Comparison of ENCODE assay signal across 19 cellular contexts in genomic region chr9:34195143-34195542, GRCh38. TPM values are rescaled to one million over a fixed set of nuclear protein-coding genes. Genes with fewer than 3 reads are reported as not detected.
A peak's percentile ranks its signal among the peaks of the same experiment; 100 is the strongest.
DNase-seq lines count a peak whose midpoint lies in the region; ATAC-seq, FAIRE-seq and TF ChIP-seq lines count a peak whose summit lies in the region.
"Had no signal": no experiment of that assay in that cellular context is flagged by ENCODE, and none has a peak within 500 bp of the region (broad histone marks: within the 10 kb centered on the region; RNA-seq: fewer than 3 reads in every experiment).

No MANE protein-coding gene starts in this region.

- no peak for TF ChIP-seq RAD21 in HepG2 (CRISPR knock-in tag; IDR thresholded peaks at IDR 0.05)
- no peak for TF ChIP-seq RAD21 in GM12878 (IDR thresholded peaks at IDR 0.05; ENCODE audit: insufficient read depth, low read depth, low read length)

- RAD21 ChIA-PET in GM12878 (lab: Charles Lee; ENCODE audit: unreplicated experiment) = interaction anchor here (0.7 kb wide), 1 partner anchor 1279 kb away, joined by 3 read pairs; no protein-coding TSS in a partner anchor

- TF ChIP-seq CTCF in HepG2 (CRISPR knock-in tag; IDR thresholded peaks at IDR 0.05) (no peak), right lobe of liver (IDR thresholded peaks at IDR 0.05) (no peak), GM12878 (IDR thresholded peaks at IDR 0.05 in 2 of 3, conservative IDR thresholded peaks at IDR 0.05 in 1 of 3; ENCODE audit: control insufficient read depth in 2 of 3, extremely low read depth in 1 of 3, insufficient read depth in 1 of 3, low read depth in 3 of 3, low read length in 3 of 3) (no peak), esophagus squamous epithelium (IDR thresholded peaks at IDR 0.05) (no peak)

- peaks cover 7% of the 10 kb centered on the region; the same call in 1 of the 2 replicates for H4K20me1 ChIP-seq in HepG2 (ENCODE audit: insufficient read depth, low read length)
- no peaks in the 10 kb centered on the region; the same call in 1 of the 2 replicates for H4K20me1 ChIP-seq in GM12878 (ENCODE audit: control insufficient read depth, insufficient read depth)

- no TSS peak for BruUV-seq in HepG2 (replicated peaks; lab: Mats Ljungman, UMichigan)
- BruUV-seq in GM12878 (replicated peaks; lab: Mats Ljungman, UMichigan) = no TSS peak

- CTCF ChIA-PET in HepG2 (lab: Yijun Ruan, JAX; ENCODE audit: low intra/inter-chr PET ratio, low total read pairs) (no interaction called here), GM12878 (lab: Yijun Ruan, JAX) (interaction anchor here (1.0 to 1.1 kb wide), 3 partner anchors 11 to 59 kb away, joined by 3 read pairs; partner anchors contain the start of gene UBAP1)

- no peaks in the 10 kb centered on the region for H3K27me3 ChIP-seq in HepG2 (ENCODE audit: control insufficient read depth in 1 of 2, insufficient read depth in 2 of 2, low read length in 2 of 2)
- no peaks in the 10 kb centered on the region for H3K27me3 ChIP-seq in right lobe of liver
- H3K27me3 ChIP-seq in GM12878 (replicated peaks in 1 of 2; ENCODE audit: control insufficient read depth in 2 of 2, insufficient read depth in 2 of 2, low read length in 1 of 2) = no peaks in the 10 kb centered on the region
- H3K27me3 ChIP-seq in esophagus squamous epithelium = no peaks in the 10 kb centered on the region
- H3K27me3 ChIP-seq: BE2C had no signal

- SMC1A ChIA-PET in GM12878 (lab: Charles Lee; ENCODE audit: uncharacterized antibody, unreplicated experiment) = interaction anchor here (0.6 kb wide), 1 partner anchor 162 kb away, joined by 3 read pairs; no protein-coding TSS in a partner anchor

- H3K9me3 ChIP-seq in HepG2 (ENCODE audit: low read length) (no peaks in the 10 kb centered on the region), right lobe of liver (no peaks in the 10 kb centered on the region), GM12878 (replicated peaks; ENCODE audit: control insufficient read depth, insufficient read depth, low read length) (no peaks in the 10 kb centered on the region; the same call in 2 of the 3 replicates), esophagus squamous epithelium (no peaks in the 10 kb centered on the region)
- H3K9me3 ChIP-seq: BE2C had no signal

- no peak for TF ChIP-seq POLR2A in HepG2 (IDR thresholded peaks at IDR 0.05; ENCODE audit: insufficient read depth in 1 of 2, low read depth in 2 of 2, low read length in 2 of 2)
- TF ChIP-seq POLR2A in right lobe of liver (IDR thresholded peaks at IDR 0.05) = no peak
- TF ChIP-seq POLR2A in GM12878 (IDR thresholded peaks at IDR 0.05; ENCODE audit: low read depth, low read length) = no peak
- TF ChIP-seq POLR2A in esophagus squamous epithelium (IDR thresholded peaks at IDR 0.05) = no peak

- no peaks in the 10 kb centered on the region; a peak in 1 of 5 replicates for H3K36me3 ChIP-seq in HepG2 (replicated peaks in 1 of 2; ENCODE audit: control insufficient read depth in 1 of 2, insufficient read depth in 2 of 2, low read length in 2 of 2)
- no peaks in the 10 kb centered on the region for H3K36me3 ChIP-seq in right lobe of liver
- peaks cover 0 to 3% of the 10 kb centered on the region in 2 experiments; a peak in 1 of 4 replicates for H3K36me3 ChIP-seq in GM12878 (ENCODE audit: control insufficient read depth in 2 of 2, insufficient read depth in 2 of 2, low read length in 1 of 2)
- peaks cover 0 to 32% (median 4%) of the 10 kb centered on the region in 3 donors for H3K36me3 ChIP-seq in esophagus squamous epithelium

- H3K4me3 ChIP-seq in HepG2 (replicated peaks in 1 of 3; ENCODE audit: insufficient read depth in 1 of 3, low read depth in 2 of 3, low read length in 3 of 3) (no peak overlapping the region), right lobe of liver (no peak overlapping the region), GM12878 (no peak overlapping the region), esophagus squamous epithelium (no peak overlapping the region)
- H3K4me3 ChIP-seq: SK-N-MC had no signal

- DNase-seq in HepG2 (ENCODE audit: low spot score) = no peak
- no peak for DNase-seq in right lobe of liver
- no peak for DNase-seq in GM12878 (ENCODE audit: low read depth, low spot score)
- no peak for DNase-seq in NCI-H82 treated with DMSO at 0.1 percent for 48 hours (lab: John Stamatoyannopoulos, UW; ENCODE audit: unreplicated experiment)
- DNase-seq in esophagus squamous epithelium (lab: John Stamatoyannopoulos, UW) = no peak
- DNase-seq in NCI-H524 treated with DMSO at 0.1 percent for 48 hours (lab: John Stamatoyannopoulos, UW) = no peak
- DNase-seq: BE2C, GDM1, GOT3, HCEC 1CT, Kasumi-1, NCI-H1694, NCI-H2081, NCI-H2171, NCI-H526, SHP77 treated with DMSO at 0.1 percent for 48 hours, SW 1271 had no signal

- TF ChIP-seq EP300 in HepG2 (IDR thresholded peaks at IDR 0.05; ENCODE audit: low read depth in 2 of 2, low read length in 2 of 2) (no peak), HepG2 (CRISPR knock-in tag; IDR thresholded peaks at IDR 0.05; ENCODE audit: borderline replicate concordance) (no peak), GM12878 (IDR thresholded peaks at IDR 0.05; ENCODE audit: borderline replicate concordance in 1 of 2, control insufficient read depth in 1 of 2, low read depth in 2 of 2, low read length in 2 of 2) (no peak)

- peaks cover 39% of the 10 kb centered on the region for H3K4me1 ChIP-seq in HepG2 (ENCODE audit: insufficient read depth, low read length)
- H3K4me1 ChIP-seq in right lobe of liver = peaks cover 0 to 58% (median 0%) of the 10 kb centered on the region in 4 donors
- peaks cover 25% of the 10 kb centered on the region for H3K4me1 ChIP-seq in GM12878 (ENCODE audit: control insufficient read depth, insufficient read depth, low read length)
- H3K4me1 ChIP-seq in esophagus squamous epithelium = peaks cover 9 to 65% (median 22%) of the 10 kb centered on the region in 3 donors

- H3K4me2 ChIP-seq in HepG2 (ENCODE audit: low read depth, low read length) (no peak overlapping the region), GM12878 (ENCODE audit: control insufficient read depth, insufficient read depth) (no peak overlapping the region)

- FAIRE-seq in HepG2 (lab: Jason Lieb, UNC) (no peak), G401.6 (lab: Jason Lieb, UNC) (peak; percentile 31), GM12878 (lab: Jason Lieb, UNC) (no peak)

- peaks cover 57% of the 10 kb centered on the region for H3K79me2 ChIP-seq in HepG2 (ENCODE audit: insufficient read depth, low read length)
- peaks cover 45% of the 10 kb centered on the region for H3K79me2 ChIP-seq in GM12878 (ENCODE audit: control insufficient read depth, insufficient read depth, low read length)

- ATAC-seq in HepG2 (no peak), right lobe of liver (no peak), GM12878 (no peak)

- in situ Hi-C loops in HepG2 (cut with HindIII; ENCODE audit: extremely low pct_ligation_motif_present, low pct_unique_long_range_greater_than_20kb) (no loop called here), GM12878 (cut with MboI) (no loop called here)

- H2AFZ ChIP-seq in HepG2 (ENCODE audit: low read length) (no peak overlapping the region), GM12878 (ENCODE audit: control insufficient read depth, low read depth, low read length) (no peak overlapping the region)

- intact Hi-C loops in HepG2 (cut with micrococcal nuclease; ENCODE audit: unreplicated experiment) (no loop called here), right lobe of liver (cut with DNase I) (no loop called here), GM12878 (cut with micrococcal nuclease; ENCODE audit: unreplicated experiment) (no loop called here), esophagus squamous epithelium (cut with DNase I) (no loop called here)

- WGBS in HepG2 (ENCODE audit: low lambda C conversion rate) = 90% methylated on average over 1 of the region's 1 CpG
- 28% methylated on average over 1 of the region's 1 CpG for WGBS in right lobe of liver (ENCODE audit: insufficient coverage, low coverage, low lambda C conversion rate, missing lambda C conversion rate)
- 96% methylated on average over 1 of the region's 1 CpG for WGBS in GM12878 (ENCODE audit: insufficient coverage, insufficient replicate concordance, low lambda C conversion rate, missing lambda C conversion rate)
- WGBS in esophagus squamous epithelium, 2 donors = 37 to 50% methylated on average over 1 of the region's 1 CpG

- H3K27ac ChIP-seq in HepG2 (ENCODE audit: extremely low read length, insufficient read depth, low read length) (no peak overlapping the region), right lobe of liver (no peak overlapping the region), GM12878 (ENCODE audit: control insufficient read depth, insufficient read depth) (no peak overlapping the region), esophagus squamous epithelium (no peak overlapping the region)
- H3K27ac ChIP-seq: SK-N-MC had no signal

- H3K9ac ChIP-seq in HepG2 (ENCODE audit: insufficient read depth, low read depth, low read length) (no peak overlapping the region), GM12878 (ENCODE audit: control insufficient read depth, insufficient read depth, low read length) (no peak overlapping the region)

- POLR2A ChIA-PET in HepG2 (lab: Yijun Ruan, JAX) (no interaction called here), GM12878 (lab: Charles Lee) (interaction anchor here (1.0 kb wide), 1 partner anchor 16 kb away, joined by 4 read pairs; the partner anchor contains the start of gene UBAP1)

RNA-seq across cellular contexts. Expression of gene UBAP1, which starts 16.3 kb away (rescaled TPM):
- 19.5 and 25.0 TPM in 2 replicates for total RNA-seq in HepG2 (2016; rRNA removed; fragmentation: Illumina TruSeq; extraction: Trizol)
- 11.2 and 12.8 TPM in 2 replicates for total RNA-seq in HepG2 (2016; cell fraction: cytosol; rRNA removed; fragmentation: Illumina TruSeq; extraction: Trizol; ENCODE audit: low read depth)
- 20.1 and 22.4 TPM in 2 replicates for total RNA-seq in HepG2 (2016; cell fraction: insoluble cytoplasmic fraction; rRNA removed; fragmentation: Illumina TruSeq; extraction: Trizol)
- total RNA-seq in HepG2 (2016; cell fraction: membrane; rRNA removed; fragmentation: Illumina TruSeq; extraction: Trizol) = 30.4 and 31.7 TPM in 2 replicates
- total RNA-seq in HepG2 (2016; cell fraction: nucleus; rRNA removed; fragmentation: Illumina TruSeq; extraction: Trizol) = 10.6 and 14.8 TPM in 2 replicates
- 39.9 and 40.5 TPM in 2 replicates for polyA plus RNA-seq in HepG2 (2011; rRNA removed)
- 31.0 and 35.5 TPM in 2 replicates for polyA plus RNA-seq in HepG2 (2011; cell fraction: cytosol; rRNA removed)
- 14.8 and 17.8 TPM in 2 replicates for polyA plus RNA-seq in HepG2 (2011; cell fraction: nucleus; rRNA removed)
- 25.4 and 29.3 TPM in 2 replicates for polyA plus RNA-seq in HepG2 (2012)
- 12.6 and 14.8 TPM in 2 replicates for polyA plus RNA-seq in HepG2 (2016; cell fraction: cytosol; fragmentation: Illumina TruSeq; extraction: Trizol; ENCODE audit: low read depth)
- 38.0 and 43.8 TPM in 2 replicates for polyA plus RNA-seq in HepG2 (2016; cell fraction: insoluble cytoplasmic fraction; fragmentation: Illumina TruSeq; extraction: Trizol; ENCODE audit: low read depth)
- polyA plus RNA-seq in HepG2 (2016; cell fraction: membrane; fragmentation: Illumina TruSeq; extraction: Trizol; ENCODE audit: low read depth) = 35.6 and 36.0 TPM in 2 replicates
- 27.9 and 28.4 TPM in 2 replicates for polyA plus RNA-seq in HepG2 (2016; cell fraction: nucleus; fragmentation: Illumina TruSeq; extraction: Trizol; ENCODE audit: insufficient read depth, low read depth)
- 46.0 and 93.6 TPM in 2 replicates for polyA minus RNA-seq in HepG2 (2011; rRNA and poly(A)+ RNA removed; ENCODE audit: low replicate concordance)
- polyA minus RNA-seq in HepG2 (2011; cell fraction: cytosol; rRNA and poly(A)+ RNA removed) = 21.2 and 24.1 TPM in 2 replicates
- polyA minus RNA-seq in HepG2 (2011; cell fraction: nucleus; rRNA and poly(A)+ RNA removed) = 14.9 and 19.9 TPM in 2 replicates
- 10 to 100 TPM; 24.3 to 38.1 (median 29.7) TPM for total RNA-seq in right lobe of liver
- 15.8 and 18.4 TPM in 2 replicates for total RNA-seq in GM12878 (2013; cell fraction: nucleolus; rRNA removed)
- total RNA-seq in GM12878 (2014; rRNA removed) = 19.2 and 21.9 TPM in 2 replicates
- 22.7 and 23.7 TPM in 2 replicates for total RNA-seq in GM12878 (2014; rRNA removed; fragmentation: Illumina TruSeq; extraction: Trizol)
- total RNA-seq in GM12878 (2021) = 24.0 and 26.8 TPM in 2 replicates
- 27.3 TPM for polyA plus RNA-seq in GM12878 (2011; ENCODE audit: low read depth)
- 41.8 and 47.9 TPM in 2 replicates for polyA plus RNA-seq in GM12878 (2011; rRNA removed)
- polyA plus RNA-seq in GM12878 (2011; cell fraction: cytosol; rRNA removed) = 41.0 and 45.1 TPM in 2 replicates
- polyA plus RNA-seq in GM12878 (2011; cell fraction: nucleus; rRNA removed) = 16.8 and 18.6 TPM in 2 replicates
- polyA plus RNA-seq in GM12878 (2012) = 25.0 and 25.8 TPM in 2 replicates
- polyA plus RNA-seq in GM12878 (2014; fragmentation: Illumina TruSeq; extraction: Trizol) = 38.0 and 40.1 TPM in 2 replicates
- 1 to 10 TPM; 2.1 to 2.9 TPM for polyA plus RNA-seq in GM12878 (2014; fragmentation: Nextera tagmentation; extraction: Ambion mirVana)
- polyA plus RNA-seq in GM12878 (2014; rRNA removed) = 27.6 and 27.7 TPM in 2 replicates
- 10 to 100 TPM; 30.5 to 33.4 TPM for polyA plus RNA-seq in GM12878 (2016; fragmentation: Nextera tagmentation; extraction: Ambion mirVana)
- 41.7 and 44.5 TPM in 2 replicates for polyA minus RNA-seq in GM12878 (2011; rRNA and poly(A)+ RNA removed)
- polyA minus RNA-seq in GM12878 (2011; cell fraction: cytosol; rRNA and poly(A)+ RNA removed) = 15.6 and 18.8 TPM in 2 replicates
- polyA minus RNA-seq in GM12878 (2011; cell fraction: nucleus; rRNA and poly(A)+ RNA removed) = 6.0 and 8.5 TPM in 2 replicates
- 10 to 100 TPM; 35.8 to 63.4 (median 55.1) TPM for total RNA-seq in esophagus squamous epithelium
